ENCODE assay signal across 15 cellular contexts in the genomic region with DNA sequence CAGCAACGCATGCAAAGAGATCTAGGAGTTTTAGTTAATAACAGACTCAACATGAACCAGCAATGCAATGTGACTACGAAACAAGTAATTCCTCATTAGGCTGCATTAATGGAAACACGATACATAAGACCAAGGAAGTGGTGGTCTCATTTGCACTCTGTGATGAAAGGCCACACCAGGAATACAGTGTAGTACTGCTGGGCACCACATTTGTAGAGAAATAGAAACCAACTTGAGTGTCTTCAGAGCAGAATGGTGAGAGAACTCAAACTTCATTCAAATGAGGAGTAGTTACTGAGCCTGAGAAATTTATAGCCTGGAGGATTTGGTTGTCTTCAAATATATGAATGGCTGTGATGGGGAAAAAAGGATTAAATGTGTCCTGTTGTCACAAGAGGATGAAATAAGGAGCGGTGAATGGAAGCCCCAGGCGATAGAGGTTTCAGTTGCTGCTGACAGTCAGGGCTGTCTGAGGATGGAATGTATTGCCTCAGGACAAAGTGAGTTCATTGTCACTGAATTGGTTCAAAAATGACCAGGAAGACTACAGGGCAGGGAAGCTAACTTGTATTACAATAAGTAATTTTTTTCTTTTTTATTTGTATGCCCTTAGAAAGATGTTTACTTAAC. TPM values are rescaled to one million over a fixed set of nuclear protein-coding genes. Genes with fewer than 3 reads are reported as not detected.
DNase-seq lines count a peak whose midpoint lies in the region; ATAC-seq and TF ChIP-seq lines count a peak whose summit lies in the region.
"Had no signal": no experiment of that assay in that cellular context is flagged by ENCODE, and none has a peak within 500 bp of the region (broad histone marks: within the 10 kb centered on the region; RNA-seq: fewer than 3 reads in every experiment).

No MANE protein-coding gene starts in this region.

- H3K79me2 ChIP-seq in ACC112 (ENCODE audit: control insufficient read depth, insufficient read depth, low read length, unreplicated experiment), result no peaks in the 10 kb centered on the region

- DNase-seq in EH (ENCODE audit: low read depth) (peak; percentile 49), SJSA1 (ENCODE audit: low read depth in 1 of 2, low spot score in 2 of 2) (peak in 1 of 2 experiments; percentile 45), foreskin keratinocyte (peak in 1 of 2 donors; percentile 26), UCSD-AML1 (lab: John Stamatoyannopoulos, UW; ENCODE audit: unreplicated experiment) (no peak), GM20000 (ENCODE audit: low spot score) (no peak), Right ventricle myocardium inferior (ENCODE audit: missing footprints) (no peak)
- DNase-seq in T-helper 2 cell treated with Interferon-gamma antibody and Interleukin-4, amounts not matched to agents 5 μg/mL and 100 μg/mL, for 36 hours (ENCODE audit: low spot score), result no peak
- DNase-seq: activated CD4-positive, alpha-beta T cell treated with anti-CD3 and anti-CD28 coated beads, Interleukin-2, amount 50 U/mL, for 4 hours; cerebellar nuclear complex; NCI-H1092 treated with DMSO at 0.1 percent for 48 hours; NCI-H510A; PC-9; right lobe of liver had no signal

- H3K27ac Mint-ChIP-seq in T-helper 2 cell treated with Interferon-gamma antibody and Interleukin-4, amounts not matched to agents 5 μg/mL and 100 μg/mL, for 36 hours, result no peak overlapping the region

- H3K4me3 ChIP-seq in ACC112 (ENCODE audit: low read depth, low read length), result no peak overlapping the region
- no peak overlapping the region for H3K4me3 ChIP-seq in SJSA1
- H3K4me3 ChIP-seq: PC-9, right lobe of liver had no signal

- H3K36me3 ChIP-seq in ACC112 (ENCODE audit: insufficient read depth, low read length), result peaks cover 6% of the 10 kb centered on the region; the same call in 1 of the 2 replicates
- peaks cover 10% of the 10 kb centered on the region; the same call in 1 of the 2 replicates for H3K36me3 ChIP-seq in SJSA1
- H3K36me3 ChIP-seq: right lobe of liver had no signal

- no peaks in the 10 kb centered on the region for H3K27me3 ChIP-seq in ACC112 (ENCODE audit: insufficient read depth, low read length)
- no peaks in the 10 kb centered on the region for H3K27me3 ChIP-seq in SJSA1 (replicated peaks)
- no peaks in the 10 kb centered on the region for H3K27me3 ChIP-seq in foreskin keratinocyte
- H3K27me3 ChIP-seq: right lobe of liver had no signal

- H2AFZ ChIP-seq in ACC112 (ENCODE audit: low read length, unreplicated experiment), result no peak overlapping the region
- H2AFZ ChIP-seq: PC-9 had no signal

- no peaks in the 10 kb centered on the region for H3K27me3 Mint-ChIP-seq in T-helper 2 cell treated with Interferon-gamma antibody and Interleukin-4, amounts not matched to agents 5 μg/mL and 100 μg/mL, for 36 hours (ENCODE audit: low read depth)

- peaks cover 40% of the 10 kb centered on the region for H3K36me3 Mint-ChIP-seq in T-helper 2 cell treated with Interferon-gamma antibody and Interleukin-4, amounts not matched to agents 5 μg/mL and 100 μg/mL, for 36 hours (ENCODE audit: low read depth)

- intact Hi-C loops in Right ventricle myocardium inferior (cut with DNase I), result no loop called here

- H3K4me1 ChIP-seq in ACC112 (ENCODE audit: control insufficient read depth, insufficient read depth, low read length, unreplicated experiment) (peaks cover 29% of the 10 kb centered on the region), SJSA1 (replicated peaks) (peaks cover 36% of the 10 kb centered on the region), foreskin keratinocyte (peaks cover 16% of the 10 kb centered on the region)
- H3K4me1 ChIP-seq: right lobe of liver had no signal

- no peaks in the 10 kb centered on the region for H3K9me3 ChIP-seq in SJSA1 (replicated peaks)
- H3K9me3 ChIP-seq: right lobe of liver had no signal

- no peak overlapping the region for H3K4me3 Mint-ChIP-seq in T-helper 2 cell treated with Interferon-gamma antibody and Interleukin-4, amounts not matched to agents 5 μg/mL and 100 μg/mL, for 36 hours
- H3K4me3 Mint-ChIP-seq: neural crest cell had no signal

- peak overlapping the region; percentile 3; the same call in 1 of the 2 replicates for H3K27ac ChIP-seq in ACC112 (ENCODE audit: low read depth, low read length)
- H3K27ac ChIP-seq in SJSA1, result peak overlapping the region; percentile 62
- no peak overlapping the region for H3K27ac ChIP-seq in foreskin keratinocyte
- H3K27ac ChIP-seq: PC-9, right lobe of liver had no signal

- TF ChIP-seq CTCF in foreskin keratinocyte (conservative IDR thresholded peaks at IDR 0.05), result no peak
- no peak for TF ChIP-seq CTCF in GM20000 (IDR thresholded peaks at IDR 0.05; ENCODE audit: extremely low read depth, missing control alignments)

- peak; percentile 24 for ATAC-seq in foreskin keratinocyte
- no peak for ATAC-seq in Right ventricle myocardium inferior
- ATAC-seq: right lobe of liver had no signal

- no peaks in the 10 kb centered on the region for H3K9me3 Mint-ChIP-seq in T-helper 2 cell treated with Interferon-gamma antibody and Interleukin-4, amounts not matched to agents 5 μg/mL and 100 μg/mL, for 36 hours
- H3K9me3 Mint-ChIP-seq: neural crest cell had no signal

- H3K4me1 Mint-ChIP-seq in T-helper 2 cell treated with Interferon-gamma antibody and Interleukin-4, amounts not matched to agents 5 μg/mL and 100 μg/mL, for 36 hours (ENCODE audit: low read depth), result peaks cover 26% of the 10 kb centered on the region

RNA-seq across cellular contexts. Expression of gene NFKB1, which starts 50.9 kb away (rescaled TPM):
- total RNA-seq in SJSA1 (2014; rRNA removed; shearing (Covaris generic)), result 35.0 and 47.9 TPM in 2 replicates
- total RNA-seq in foreskin keratinocyte, result 41.4 and 48.4 TPM in 2 replicates
- polyA plus RNA-seq in foreskin keratinocyte, result 15.0 and 20.4 TPM in 2 replicates
- 20.6 TPM for total RNA-seq in Right ventricle myocardium inferior
